ENCODE assay signal across 8 cellular contexts in genomic region chr17:61583242-61583641, GRCh38. TPM values are rescaled to one million over a fixed set of nuclear protein-coding genes. Genes with fewer than 3 reads are reported as not detected.
DNase-seq lines count a peak whose midpoint lies in the region; ATAC-seq and TF ChIP-seq lines count a peak whose summit lies in the region.

No MANE protein-coding gene starts in this region.

- peak overlapping the region; percentile 40 for H2AFZ ChIP-seq in HCT116 (ENCODE audit: low read depth, low read length, poor library complexity, severe bottlenecking)
- no peak overlapping the region for H2AFZ ChIP-seq in OCI-LY7 (ENCODE audit: low read length)

- peak; percentile 97 for ATAC-seq in HCT116
- ATAC-seq in activated T-cell treated with anti-CD3 and anti-CD28 coated beads, Interleukin-2, amount 50 U/mL, for 4 hours: no peak

- no peak overlapping the region for H3K4me3 ChIP-seq in BE2C (ENCODE audit: low read depth, low read length)
- H3K4me3 ChIP-seq in HCT116 (replicated peaks in 1 of 2; ENCODE audit: low read depth in 1 of 2, low read length in 2 of 2): no peak overlapping the region
- H3K4me3 ChIP-seq in OCI-LY7 (ENCODE audit: low read depth, low read length, poor library complexity, severe bottlenecking): no peak overlapping the region
- no peak overlapping the region for H3K4me3 ChIP-seq in foreskin fibroblast (ENCODE audit: low read depth in 1 of 2, low read length in 2 of 2)
- no peak overlapping the region for H3K4me3 ChIP-seq in stomach
- no peak overlapping the region for H3K4me3 ChIP-seq in adrenal gland
- H3K4me3 ChIP-seq in ascending aorta: no peak overlapping the region

- TF ChIP-seq RAD21 in HCT116 (IDR thresholded peaks at IDR 0.05; ENCODE audit: low read depth): peak; percentile 72

- peaks cover 23% of the 10 kb centered on the region for H3K27me3 Mint-ChIP-seq in activated T-cell treated with anti-CD3 and anti-CD28 coated beads, Interleukin-2, amount 50 U/mL, for 4 hours (ENCODE audit: low read depth)

- intact Hi-C loops in HCT116 (cut with micrococcal nuclease): loop anchor here (1.0 to 2.0 kb wide), 3 partner anchors 166 to 254 kb away; no protein-coding TSS in a partner anchor
- intact Hi-C loops in OCI-LY7 (cut with micrococcal nuclease; ENCODE audit: unreplicated experiment): no loop called here
- intact Hi-C loops in stomach (cut with DNase I; ENCODE audit: low total_unique reads): no loop called here
- intact Hi-C loops in adrenal gland (cut with DNase I): no loop called here
- intact Hi-C loops in ascending aorta (cut with DNase I): no loop called here

- H3K9me3 ChIP-seq in BE2C (no peaks in the 10 kb centered on the region), HCT116 (ENCODE audit: control insufficient read depth in 1 of 2, insufficient read depth in 1 of 2, low read depth in 1 of 2, low read length in 2 of 2) (no peaks in the 10 kb centered on the region), OCI-LY7 (ENCODE audit: low read length) (no peaks in the 10 kb centered on the region), stomach (no peaks in the 10 kb centered on the region), adrenal gland (replicated peaks in 1 of 3) (no peaks in the 10 kb centered on the region), ascending aorta (no peaks in the 10 kb centered on the region)

- H3K4me2 ChIP-seq in HCT116 (ENCODE audit: low read length) (no peak overlapping the region), OCI-LY7 (ENCODE audit: low read length) (no peak overlapping the region)

- peaks cover 5% of the 10 kb centered on the region; the same call in 1 of the 2 replicates for H3K4me1 ChIP-seq in BE2C
- peaks cover 9 to 24% of the 10 kb centered on the region in 2 experiments for H3K4me1 ChIP-seq in HCT116 (ENCODE audit: control insufficient read depth in 1 of 2, insufficient read depth in 2 of 2, low read length in 2 of 2)
- peaks cover 10% of the 10 kb centered on the region for H3K4me1 ChIP-seq in OCI-LY7 (ENCODE audit: insufficient read depth, low read length, poor library complexity, severe bottlenecking)
- no peaks in the 10 kb centered on the region for H3K4me1 ChIP-seq in stomach
- H3K4me1 ChIP-seq in adrenal gland (replicated peaks in 1 of 2): no peaks in the 10 kb centered on the region
- H3K4me1 ChIP-seq in ascending aorta: no peaks in the 10 kb centered on the region

- no peak for TF ChIP-seq EP300 in stomach (IDR thresholded peaks at IDR 0.05)

- POLR2A ChIA-PET in HCT116 (lab: Charles Lee): interaction anchor here (1.1 to 1.5 kb wide), 3 partner anchors 9 to 526 kb away, joined by 3 to 9 read pairs (median 4); no protein-coding TSS in a partner anchor
- POLR2A ChIA-PET in OCI-LY7 (lab: Charles Lee): interaction anchor here (0.6 to 1.3 kb wide), 3 partner anchors 9 to 591 kb away, joined by 4 to 6 read pairs (median 4); no protein-coding TSS in a partner anchor

- TF ChIP-seq CTCF in BE2C (IDR thresholded peaks at IDR 0.05; ENCODE audit: low read depth, low read length) (peak; percentile 53), HCT116 (IDR thresholded peaks at IDR 0.05 in 2 of 3, conservative IDR thresholded peaks at IDR 0.05 in 1 of 3; ENCODE audit: borderline replicate concordance in 1 of 3, insufficient read depth in 1 of 3, low read depth in 2 of 3, low read length in 2 of 3) (peak; percentile 44 to 74 (median 74); a peak in 5 of 6 replicates), OCI-LY7 (conservative IDR thresholded peaks at IDR 0.05; ENCODE audit: low read length) (peak; percentile 78), foreskin fibroblast (IDR thresholded peaks at IDR 0.05; ENCODE audit: low read depth, low read length) (peak; percentile 38), stomach (IDR thresholded peaks at IDR 0.05) (peak in 1 of 7 experiments; percentile 27), adrenal gland (IDR thresholded peaks at IDR 0.05) (peak in 2 of 6 experiments; percentile 3 to 12), ascending aorta (IDR thresholded peaks at IDR 0.05) (peak in 1 of 3 experiments; percentile 8)

- WGBS in stomach, 5 donors: 61 to 69% (median 67%) methylated on average over 3 of the region's 3 CpGs
- WGBS in adrenal gland, 4 donors: 76 to 84% (median 78%) methylated on average over 3 of the region's 3 CpGs

- no peaks in the 10 kb centered on the region for H3K9me3 Mint-ChIP-seq in activated T-cell treated with anti-CD3 and anti-CD28 coated beads, Interleukin-2, amount 50 U/mL, for 4 hours

- no TSS peak for BruUV-seq in HCT116 (replicated peaks; lab: Mats Ljungman, UMichigan)
- BruUV-seq in OCI-LY7 (replicated peaks; lab: Mats Ljungman, UMichigan): no TSS peak

- H3K36me3 Mint-ChIP-seq in activated T-cell treated with anti-CD3 and anti-CD28 coated beads, Interleukin-2, amount 50 U/mL, for 4 hours (ENCODE audit: insufficient read depth): no peaks in the 10 kb centered on the region

- CTCF ChIA-PET in HCT116 (lab: Charles Lee): interaction anchor here (0.6 to 3.8 kb wide), 28 partner anchors 9 to 863 kb away, joined by 3 to 34 read pairs (median 4); no protein-coding TSS in a partner anchor
- CTCF ChIA-PET in OCI-LY7 (lab: Charles Lee; ENCODE audit: unreplicated experiment): no interaction called here

- no peak overlapping the region for H3K4me3 Mint-ChIP-seq in activated T-cell treated with anti-CD3 and anti-CD28 coated beads, Interleukin-2, amount 50 U/mL, for 4 hours

- RAD21 ChIA-PET in HCT116 (lab: Charles Lee; ENCODE audit: low non-redundant PET in 1 of 2, low total read pairs in 2 of 2, uncharacterized antibody in 2 of 2, unreplicated experiment in 2 of 2): interaction anchor here (0.9 to 1.4 kb wide), 4 partner anchors 166 to 526 kb away, joined by 3 to 6 read pairs (median 4); no protein-coding TSS in a partner anchor

- no peak for TF ChIP-seq POLR2A in HCT116 (IDR thresholded peaks at IDR 0.05; ENCODE audit: borderline replicate concordance, extremely low read depth, insufficient read depth, insufficient read length)
- TF ChIP-seq POLR2A in stomach (IDR thresholded peaks at IDR 0.05): no peak
- no peak for TF ChIP-seq POLR2A in adrenal gland (IDR thresholded peaks at IDR 0.05)

- DNase-seq in BE2C (peak; percentile 32), HCT116 (ENCODE audit: low read depth, low spot score) (peak; percentile 65), OCI-LY7 (ENCODE audit: low spot score) (peak; percentile 69), foreskin fibroblast (peak; percentile 52 to 87), stomach (no peak), adrenal gland (no peak), ascending aorta (ENCODE audit: low spot score in 2 of 2) (no peak)
- DNase-seq in activated T-cell treated with anti-CD3 and anti-CD28 coated beads, Interleukin-2, amount 50 U/mL, for 4 hours: no peak

- H3K36me3 ChIP-seq in BE2C (no peaks in the 10 kb centered on the region), HCT116 (ENCODE audit: control insufficient read depth in 1 of 2, insufficient read depth in 2 of 2, low read length in 2 of 2) (no peaks in the 10 kb centered on the region), OCI-LY7 (ENCODE audit: insufficient read depth, low read length) (no peaks in the 10 kb centered on the region), stomach (no peaks in the 10 kb centered on the region), adrenal gland (replicated peaks in 1 of 2) (no peaks in the 10 kb centered on the region), ascending aorta (no peaks in the 10 kb centered on the region)

- H3K27me3 ChIP-seq in BE2C: no peaks in the 10 kb centered on the region
- H3K27me3 ChIP-seq in HCT116 (ENCODE audit: insufficient read depth, low read length): no peaks in the 10 kb centered on the region
- H3K27me3 ChIP-seq in stomach: no peaks in the 10 kb centered on the region
- H3K27me3 ChIP-seq in adrenal gland: peaks cover 5% of the 10 kb centered on the region
- H3K27me3 ChIP-seq in ascending aorta: no peaks in the 10 kb centered on the region

- H4K20me1 ChIP-seq in HCT116 (ENCODE audit: insufficient read depth): no peaks in the 10 kb centered on the region
- H4K20me1 ChIP-seq in OCI-LY7 (ENCODE audit: insufficient read depth, low read length): no peaks in the 10 kb centered on the region

- H3K9me2 ChIP-seq in HCT116 (ENCODE audit: insufficient read depth) (no peaks in the 10 kb centered on the region), OCI-LY7 (ENCODE audit: insufficient read depth, low read length) (no peaks in the 10 kb centered on the region)

- H3K27ac ChIP-seq in HCT116 (ENCODE audit: low read depth, low read length) (peak overlapping the region; percentile 38; the same call in 1 of the 2 replicates), OCI-LY7 (ENCODE audit: low read depth, low read length, poor library complexity, severe bottlenecking) (no peak overlapping the region), stomach (no peak overlapping the region), adrenal gland (no peak overlapping the region), ascending aorta (no peak overlapping the region)

- no peak overlapping the region for H3K9ac ChIP-seq in HCT116 (ENCODE audit: low read length)

- no peaks in the 10 kb centered on the region for H3K4me1 Mint-ChIP-seq in activated T-cell treated with anti-CD3 and anti-CD28 coated beads, Interleukin-2, amount 50 U/mL, for 4 hours (ENCODE audit: low read depth)

- H3K79me2 ChIP-seq in HCT116 (ENCODE audit: insufficient read depth, low read length) (no peaks in the 10 kb centered on the region), OCI-LY7 (ENCODE audit: insufficient read depth, low read depth, low read length) (no peaks in the 10 kb centered on the region)

TF ChIP-seq in HCT116, 20 proteins besides CTCF, POLR2A, EP300 and RAD21 (continues in another document):
- TF ChIP-seq EZH2 (IDR thresholded peaks at IDR 0.05): no peak
- peak; percentile 49; the same call in 1 of the 2 replicates for TF ChIP-seq CEBPB (IDR thresholded peaks at IDR 0.05; ENCODE audit: low read depth)
- TF ChIP-seq CBX3 (IDR thresholded peaks at IDR 0.05; ENCODE audit: low read depth): peak; percentile 77; the same call in 1 of the 2 replicates
- TF ChIP-seq SP1 (IDR thresholded peaks at IDR 0.05; ENCODE audit: low read depth): no peak
- TF ChIP-seq EZH2phosphoT487 (IDR thresholded peaks at IDR 0.05; ENCODE audit: borderline replicate concordance): no peak
- TF ChIP-seq FOSL1 (IDR thresholded peaks at IDR 0.05; ENCODE audit: low read depth): peak; percentile 32; the same call in 1 of the 2 replicates

RNA-seq across cellular contexts. Expression of gene NACA2, which starts 7.8 kb away (rescaled TPM):
- polyA plus RNA-seq in BE2C (2012; ENCODE audit: insufficient read depth, insufficient read length, low read depth): 2.6 TPM
- total RNA-seq in HCT116 (2021; ENCODE audit: unreplicated experiment) (not detected), OCI-LY7 (2022) (not detected in 2 replicates), stomach (not detected), adrenal gland (not detected), ascending aorta (not detected)
- polyA plus RNA-seq in HCT116 (2012): 0.23 TPM in 1 of 2 replicates, not detected in the other
- total RNA-seq in OCI-LY7 (2014; rRNA removed; shearing (Covaris generic)): 0.23 TPM in 1 of 2 replicates, not detected in the other
- total RNA-seq in activated T-cell treated with anti-CD3 and anti-CD28 coated beads, Interleukin-2, amount 50 U/mL, for 4 hours: not detected
- polyA plus RNA-seq in stomach (under 1 TPM in 1 of 3 donors, not detected in 2; 0.28 TPM), adrenal gland (under 1 TPM in 1 of 3 donors, not detected in 2; 0.27 TPM)

Comparison
In these comparisons a context has a peak if more than half of its experiments do, and no peak if none do; other contexts are left out.
1. DNase-seq: peak in BE2C (single experiment), HCT116 (single experiment), OCI-LY7 (single experiment) and foreskin fibroblast (2 of 2); none in activated T-cell treated with anti-CD3 and anti-CD28 coated beads, Interleukin-2, amount 50 U/mL, for 4 hours (single experiment), stomach (single experiment), adrenal gland (0 of 7) and ascending aorta (0 of 2).